8 cellular contexts compared by ENCODE assay signal in the genomic region with DNA sequence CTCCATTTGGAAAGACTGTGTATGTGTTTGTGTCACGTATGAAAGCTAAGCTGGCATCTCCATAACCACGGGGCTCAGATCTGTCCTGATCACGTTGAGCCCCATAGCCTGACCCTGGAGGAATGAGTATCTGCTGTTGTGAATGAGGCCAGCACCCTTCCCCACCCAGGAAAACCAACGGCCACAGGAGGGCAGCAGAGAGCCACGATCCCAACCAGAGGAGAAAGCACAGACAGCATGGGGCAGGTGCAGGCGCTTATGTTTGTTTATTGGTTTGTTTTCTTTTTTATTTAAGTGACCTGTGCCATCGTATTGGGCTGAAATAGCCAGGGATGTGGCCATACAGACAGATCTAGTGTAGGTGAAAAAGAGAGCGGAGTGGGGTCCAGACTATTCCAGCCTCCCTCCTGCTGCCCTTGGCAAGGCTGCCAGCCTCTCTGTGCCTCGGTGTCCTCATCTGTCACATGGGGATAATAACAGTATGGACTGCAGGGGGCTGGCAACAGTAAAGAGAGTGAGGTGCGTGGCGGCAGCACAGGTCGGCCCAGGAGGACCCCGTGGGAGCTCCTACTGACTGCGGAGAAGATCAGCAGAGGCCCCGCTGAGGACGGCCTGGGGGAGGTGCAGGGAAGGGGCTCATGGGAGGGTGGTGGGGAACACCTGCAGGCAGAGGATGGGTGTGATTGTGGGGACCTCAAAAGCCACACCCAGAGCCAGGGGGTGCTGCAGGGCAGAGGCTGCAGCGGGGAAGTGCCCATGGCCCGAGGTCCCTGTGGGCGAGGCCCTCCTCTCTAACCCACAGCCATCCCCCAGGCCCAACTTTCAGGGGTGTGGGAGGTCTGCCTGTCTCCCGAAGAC. TPM values are rescaled to one million over a fixed set of nuclear protein-coding genes. Genes with fewer than 3 reads are reported as not detected.
A peak's percentile ranks its signal among the peaks of the same experiment; 100 is the strongest.
DNase-seq lines count a peak whose midpoint lies in the region; ATAC-seq, FAIRE-seq and TF ChIP-seq lines count a peak whose summit lies in the region.

No MANE protein-coding gene starts in this region.

- TF ChIP-seq POLR2A in GM12891 (IDR thresholded peaks at IDR 0.05; ENCODE audit: low read depth, low read length) (no peak), sigmoid colon (IDR thresholded peaks at IDR 0.05) (no peak)

- H3K27ac ChIP-seq in right atrium auricular region (peak overlapping the region; percentile 44 to 48), sigmoid colon (peak overlapping the region; percentile 45 to 85 (median 76))

- ATAC-seq in HG02759 (IDR thresholded peaks at IDR 0.05; ENCODE audit: unreplicated experiment) = peak; percentile 60

- intact Hi-C loops in sigmoid colon (cut with DNase I) = loop anchor here (2.0 to 5.0 kb wide), 2 partner anchors 297 to 375 kb away; partner anchors contain the start of gene ZFP62

- peak overlapping the region; percentile 71 for H3K4me3 ChIP-seq in adipocyte (ENCODE audit: low read length)
- no peak overlapping the region for H3K4me3 ChIP-seq in right atrium auricular region
- no peak overlapping the region for H3K4me3 ChIP-seq in sigmoid colon

- no peaks in the 10 kb centered on the region for H3K9me3 ChIP-seq in adipocyte (ENCODE audit: control insufficient read depth, low read length)
- no peaks in the 10 kb centered on the region for H3K9me3 ChIP-seq in right atrium auricular region
- H3K9me3 ChIP-seq in sigmoid colon = no peaks in the 10 kb centered on the region

- peak; percentile 86 to 88 for TF ChIP-seq CTCF in right atrium auricular region (IDR thresholded peaks at IDR 0.05)
- TF ChIP-seq CTCF in sigmoid colon (IDR thresholded peaks at IDR 0.05) = peak; percentile 76 to 92 (median 79)

- H3K36me3 ChIP-seq in adipocyte (ENCODE audit: control insufficient read depth, insufficient read depth, low read length, severe bottlenecking) (no peaks in the 10 kb centered on the region), right atrium auricular region (no peaks in the 10 kb centered on the region), sigmoid colon (no peaks in the 10 kb centered on the region)

- H3K4me1 ChIP-seq in adipocyte (ENCODE audit: control insufficient read depth, insufficient read depth, low read length) (no peaks in the 10 kb centered on the region), right atrium auricular region (peaks cover 0 to 6% of the 10 kb centered on the region in 2 donors), sigmoid colon (peaks cover 0 to 12% (median 5%) of the 10 kb centered on the region in 4 donors)

- no peak for TF ChIP-seq EP300 in sigmoid colon (IDR thresholded peaks at IDR 0.05)

- peak; percentile 91 for FAIRE-seq in GM12891 (lab: Jason Lieb, UNC)

- H3K27me3 ChIP-seq in adipocyte (replicated peaks; ENCODE audit: control insufficient read depth, insufficient read depth, low read length) = peaks cover 16% of the 10 kb centered on the region
- no peaks in the 10 kb centered on the region for H3K27me3 ChIP-seq in right atrium auricular region
- H3K27me3 ChIP-seq in sigmoid colon = peaks cover 0 to 28% (median 4%) of the 10 kb centered on the region in 3 donors

- peak; percentile 68 for DNase-seq in GM12891 (ENCODE audit: insufficient read length, low spot score)
- DNase-seq in NCI-H128 (lab: John Stamatoyannopoulos, UW; ENCODE audit: unreplicated experiment) = peak; percentile 29
- DNase-seq in T-helper 1 cell = peak; percentile 68 to 93 (median 82)
- DNase-seq in adipocyte (ENCODE audit: low read depth) = peak; percentile 95
- DNase-seq in right atrium auricular region (ENCODE audit: low spot score) = peak; percentile 88
- peak; percentile 91 for DNase-seq in sigmoid colon
- DNase-seq in cortex of kidney (lab: John Stamatoyannopoulos, UW) = no peak

- H3K9ac ChIP-seq in adipocyte (ENCODE audit: low read length) = peak overlapping the region; percentile 70

- 52 to 55% methylated on average over 20 of the region's 20 CpGs for WGBS in sigmoid colon, 2 donors

TF ChIP-seq in GM12891, 5 proteins besides CTCF, POLR2A, EP300 and RAD21:
- no peak for TF ChIP-seq POLR2AphosphoS5 (IDR thresholded peaks at IDR 0.05; ENCODE audit: low read depth, low read length)
- no peak for TF ChIP-seq POU2F2 (IDR thresholded peaks at IDR 0.05; ENCODE audit: low read depth, low read length)
- no peak for TF ChIP-seq PAX5 (IDR thresholded peaks at IDR 0.05; ENCODE audit: insufficient read depth, low read length, severe bottlenecking)
- TF ChIP-seq SPI1 (IDR thresholded peaks at IDR 0.05; ENCODE audit: low read depth, low read length) = 0 out of 2 replicates have a peak, but pooled peaks have one; percentile 13
- TF ChIP-seq TAF1 (IDR thresholded peaks at IDR 0.05; ENCODE audit: low read depth, low read length) = no peak

RNA-seq across cellular contexts. Expression of gene OR2V2, which starts 12.1 kb away (rescaled TPM):
- polyA plus RNA-seq in GM12891 (2012; ENCODE audit: low read depth, missing spikeins) = 0.06 TPM
- not detected for total RNA-seq in right atrium auricular region
- total RNA-seq in sigmoid colon = not detected
- polyA plus RNA-seq in sigmoid colon = not detected

RNA-seq across cellular contexts. Expression of gene OR2V1, which starts 28.5 kb away (rescaled TPM):
- polyA plus RNA-seq in GM12891 (2012; ENCODE audit: low read depth, missing spikeins) = 0.17 TPM
- not detected for total RNA-seq in right atrium auricular region
- not detected for total RNA-seq in sigmoid colon
- polyA plus RNA-seq in sigmoid colon = not detected

RNA-seq across cellular contexts. Expression of gene TRIM7, which starts 45.5 kb away (rescaled TPM):
- polyA plus RNA-seq in GM12891 (2012; ENCODE audit: low read depth, missing spikeins) = 0.19 TPM
- total RNA-seq in right atrium auricular region = 1 to 10 TPM; 4.1 to 7.7 TPM
- 1 to 10 TPM in 3 of 4 donors, under 1 TPM in 1; 0.55 to 2.1 (median 1.1) TPM for total RNA-seq in sigmoid colon
- 1 to 10 TPM in 2 of 3 donors, under 1 TPM in 1; 0.60 to 5.3 (median 3.2) TPM for polyA plus RNA-seq in sigmoid colon
